ENCODE assay signal across 14 cellular contexts in genomic region chr4:143344011-143344410, GRCh38. TPM values are rescaled to one million over a fixed set of nuclear protein-coding genes. Genes with fewer than 3 reads are reported as not detected.
DNase-seq lines count a peak whose midpoint lies in the region; ATAC-seq and TF ChIP-seq lines count a peak whose summit lies in the region.
"Had no signal": no experiment of that assay in that cellular context is flagged by ENCODE, and none has a peak within 500 bp of the region (broad histone marks: within the 10 kb centered on the region; RNA-seq: fewer than 3 reads in every experiment).

No MANE protein-coding gene starts in this region.

- H3K27me3 Mint-ChIP-seq in CD4-positive, alpha-beta T cell = peaks cover 43% of the 10 kb centered on the region
- H3K27me3 Mint-ChIP-seq in activated T-helper 1 cell treated with anti-CD3 and anti-CD28 coated beads, Interleukin-12 subunit alpha, Interleukin-12 subunit beta, Interleukin-2, Interleukin-4 antibody, amounts not matched to agents 30 ng/mL and 10 ng/mL and 1 ng/mL, durations not matched to agents 14 hours and 24 hours and 36 hours (ENCODE audit: insufficient read depth) = peaks cover 26% of the 10 kb centered on the region

- H2AFZ ChIP-seq in osteoblast (ENCODE audit: low read length) = peak overlapping the region; percentile 8

- POLR2A ChIA-PET in CD4-positive, alpha-beta T cell (lab: Charles Lee) = no interaction called here

- H3K9me3 Mint-ChIP-seq in CD4-positive, alpha-beta T cell = no peaks in the 10 kb centered on the region
- no peaks in the 10 kb centered on the region for H3K9me3 Mint-ChIP-seq in activated T-helper 1 cell treated with anti-CD3 and anti-CD28 coated beads, Interleukin-12 subunit alpha, Interleukin-12 subunit beta, Interleukin-2, Interleukin-4 antibody, amounts not matched to agents 30 ng/mL and 10 ng/mL and 1 ng/mL, durations not matched to agents 14 hours and 24 hours and 36 hours
- H3K9me3 Mint-ChIP-seq: CD4-positive, CD25-positive, alpha-beta regulatory T cell had no signal

- no peak for TF ChIP-seq CTCF in osteoblast (IDR thresholded peaks at IDR 0.05; ENCODE audit: extremely low read depth, low read depth, low read length)
- TF ChIP-seq CTCF in upper lobe of right lung (IDR thresholded peaks at IDR 0.05) = no peak
- no peak for TF ChIP-seq CTCF in CD4-positive, alpha-beta T cell (IDR thresholded peaks at IDR 0.05)

- H3K9me3 ChIP-seq in osteoblast (ENCODE audit: low read depth, low read length) (no peaks in the 10 kb centered on the region), upper lobe of right lung (no peaks in the 10 kb centered on the region)
- H3K9me3 ChIP-seq in CD4-positive, alpha-beta T cell (ENCODE audit: control insufficient read depth, low read length) = no peaks in the 10 kb centered on the region

- peaks cover 56% of the 10 kb centered on the region for H3K79me2 ChIP-seq in osteoblast (ENCODE audit: insufficient read depth, low read length)

- peaks cover 6% of the 10 kb centered on the region for H3K4me1 ChIP-seq in osteoblast (ENCODE audit: insufficient read depth, low read length)
- peaks cover 33% of the 10 kb centered on the region for H3K4me1 ChIP-seq in upper lobe of right lung

- no peak overlapping the region for H3K4me2 ChIP-seq in osteoblast (ENCODE audit: insufficient read depth, low read length)

- CTCF ChIA-PET in CD4-positive, alpha-beta T cell (lab: Charles Lee) = no interaction called here

- no peak overlapping the region for H3K27ac ChIP-seq in osteoblast (ENCODE audit: low read depth, low read length)
- peak overlapping the region; percentile 55 for H3K27ac ChIP-seq in upper lobe of right lung
- H3K27ac ChIP-seq in CD4-positive, alpha-beta T cell (ENCODE audit: low read depth, low read length) = no peak overlapping the region
- H3K27ac ChIP-seq: 22Rv1 had no signal

- H3K36me3 Mint-ChIP-seq in CD4-positive, alpha-beta T cell (ENCODE audit: low read depth) = no peaks in the 10 kb centered on the region
- H3K36me3 Mint-ChIP-seq in activated T-helper 1 cell treated with anti-CD3 and anti-CD28 coated beads, Interleukin-12 subunit alpha, Interleukin-12 subunit beta, Interleukin-2, Interleukin-4 antibody, amounts not matched to agents 30 ng/mL and 10 ng/mL and 1 ng/mL, durations not matched to agents 14 hours and 24 hours and 36 hours (ENCODE audit: low read depth) = no peaks in the 10 kb centered on the region
- H3K36me3 Mint-ChIP-seq: CD4-positive, CD25-positive, alpha-beta regulatory T cell had no signal

- H3K4me3 Mint-ChIP-seq in CD4-positive, alpha-beta T cell = no peak overlapping the region
- no peak overlapping the region for H3K4me3 Mint-ChIP-seq in activated T-helper 1 cell treated with anti-CD3 and anti-CD28 coated beads, Interleukin-12 subunit alpha, Interleukin-12 subunit beta, Interleukin-2, Interleukin-4 antibody, amounts not matched to agents 30 ng/mL and 10 ng/mL and 1 ng/mL, durations not matched to agents 14 hours and 24 hours and 36 hours
- H3K4me3 Mint-ChIP-seq: activated CD4-positive, alpha-beta T cell treated with anti-CD3 and anti-CD28 coated beads for 36 hours; CD4-positive, CD25-positive, alpha-beta regulatory T cell had no signal

- DNase-seq in Right ventricle myocardium inferior (ENCODE audit: missing footprints) (no peak), cardiac septum (ENCODE audit: low spot score) (no peak), head of caudate nucleus (peak in 37 of 42 donors; percentile 28 to 78 (median 49)), osteoblast (ENCODE audit: insufficient read length, low spot score, missing footprints) (no peak), upper lobe of right lung (no peak)
- DNase-seq in CD4-positive, alpha-beta T cell = no peak
- no peak for DNase-seq in activated T-helper 1 cell treated with anti-CD3 and anti-CD28 coated beads, Interleukin-12 subunit alpha, Interleukin-12 subunit beta, Interleukin-2, Interleukin-4 antibody, amounts not matched to agents 30 ng/mL and 10 ng/mL and 1 ng/mL, durations not matched to agents 14 hours and 24 hours and 36 hours (ENCODE audit: low spot score)
- DNase-seq: activated CD4-positive, alpha-beta T cell treated with anti-CD3 and anti-CD28 coated beads for 36 hours; CD4-positive, CD25-positive, alpha-beta regulatory T cell; cortex of kidney; NCI-H82; SHP77 treated with DMSO at 0.1 percent for 48 hours had no signal

- H3K4me3 ChIP-seq in osteoblast (ENCODE audit: insufficient read depth, low read length) (no peak overlapping the region), upper lobe of right lung (no peak overlapping the region)

- no peak overlapping the region for H3K27ac Mint-ChIP-seq in CD4-positive, alpha-beta T cell
- no peak overlapping the region for H3K27ac Mint-ChIP-seq in activated T-helper 1 cell treated with anti-CD3 and anti-CD28 coated beads, Interleukin-12 subunit alpha, Interleukin-12 subunit beta, Interleukin-2, Interleukin-4 antibody, amounts not matched to agents 30 ng/mL and 10 ng/mL and 1 ng/mL, durations not matched to agents 14 hours and 24 hours and 36 hours
- H3K27ac Mint-ChIP-seq: activated CD4-positive, alpha-beta T cell treated with anti-CD3 and anti-CD28 coated beads for 36 hours; CD4-positive, CD25-positive, alpha-beta regulatory T cell had no signal

- ATAC-seq in Right ventricle myocardium inferior = peak; percentile 15
- ATAC-seq in upper lobe of right lung = no peak
- ATAC-seq in GM21825 (IDR thresholded peaks at IDR 0.05; ENCODE audit: unreplicated experiment) = no peak
- ATAC-seq in CD4-positive, alpha-beta T cell (ENCODE audit: poor library complexity) = no peak
- ATAC-seq: activated CD4-positive, alpha-beta T cell treated with anti-CD3 and anti-CD28 coated beads for 36 hours had no signal

- intact Hi-C loops in Right ventricle myocardium inferior (cut with DNase I) (no loop called here), cardiac septum (cut with DNase I) (no loop called here), head of caudate nucleus (cut with DNase I) (no loop called here), upper lobe of right lung (cut with DNase I) (no loop called here)
- intact Hi-C loops in CD4-positive, alpha-beta T cell (cut with DNase I, micrococcal nuclease) = no loop called here
- intact Hi-C loops in activated T-helper 1 cell treated with anti-CD3 and anti-CD28 coated beads, Interleukin-12 subunit alpha, Interleukin-12 subunit beta, Interleukin-2, Interleukin-4 antibody, amounts not matched to agents 30 ng/mL and 10 ng/mL and 1 ng/mL, durations not matched to agents 14 hours and 24 hours and 36 hours (cut with micrococcal nuclease) = no loop called here

- no peaks in the 10 kb centered on the region for H3K4me1 Mint-ChIP-seq in CD4-positive, alpha-beta T cell (ENCODE audit: low read depth)
- H3K4me1 Mint-ChIP-seq in activated T-helper 1 cell treated with anti-CD3 and anti-CD28 coated beads, Interleukin-12 subunit alpha, Interleukin-12 subunit beta, Interleukin-2, Interleukin-4 antibody, amounts not matched to agents 30 ng/mL and 10 ng/mL and 1 ng/mL, durations not matched to agents 14 hours and 24 hours and 36 hours (ENCODE audit: low read depth) = no peaks in the 10 kb centered on the region
- H3K4me1 Mint-ChIP-seq: activated CD4-positive, alpha-beta T cell treated with anti-CD3 and anti-CD28 coated beads for 36 hours; CD4-positive, CD25-positive, alpha-beta regulatory T cell had no signal

- H4K20me1 ChIP-seq in osteoblast (ENCODE audit: insufficient read depth, low read length) = peaks cover 3% of the 10 kb centered on the region

- H3K27me3 ChIP-seq in osteoblast (ENCODE audit: insufficient read depth, low read length) (no peaks in the 10 kb centered on the region), upper lobe of right lung (no peaks in the 10 kb centered on the region)
- peaks cover 29% of the 10 kb centered on the region for H3K27me3 ChIP-seq in CD4-positive, alpha-beta T cell (ENCODE audit: control insufficient read depth, insufficient read depth, low read length)

- H3K36me3 ChIP-seq in osteoblast (ENCODE audit: insufficient read depth, low read length) = no peaks in the 10 kb centered on the region
- no peaks in the 10 kb centered on the region for H3K36me3 ChIP-seq in upper lobe of right lung

RNA-seq across cellular contexts. Expression of gene GAB1, which starts 7.3 kb away (rescaled TPM):
- total RNA-seq in Right ventricle myocardium inferior = 77.4 TPM
- 90.8 TPM for total RNA-seq in cardiac septum
- total RNA-seq in osteoblast = 20.6 and 23.3 TPM in 2 replicates
- 64.8 TPM for total RNA-seq in upper lobe of right lung
- total RNA-seq in CD4-positive, alpha-beta T cell = under 1 TPM; 0.27 to 0.64 TPM
- 0.66 and 1.4 TPM in 2 replicates for total RNA-seq in activated T-helper 1 cell treated with anti-CD3 and anti-CD28 coated beads, Interleukin-12 subunit alpha, Interleukin-12 subunit beta, Interleukin-2, Interleukin-4 antibody, amounts not matched to agents 30 ng/mL and 10 ng/mL and 1 ng/mL, durations not matched to agents 14 hours and 24 hours and 36 hours

Comparison
In these comparisons a context has a peak if more than half of its experiments do, and no peak if none do; other contexts are left out.
1. DNase-seq: peak in head of caudate nucleus (37 of 42); none in Right ventricle myocardium inferior (single experiment), cardiac septum (single experiment), osteoblast (single experiment), upper lobe of right lung (single experiment), CD4-positive, alpha-beta T cell (0 of 10) and activated T-helper 1 cell treated with anti-CD3 and anti-CD28 coated beads, Interleukin-12 subunit alpha, Interleukin-12 subunit beta, Interleukin-2, Interleukin-4 antibody, amounts not matched to agents 30 ng/mL and 10 ng/mL and 1 ng/mL, durations not matched to agents 14 hours and 24 hours and 36 hours (single experiment).